Comparison of ENCODE assay signal across 1 cellular context in genomic region chr6:149592983-149593382, GRCh38.
TF ChIP-seq lines count a peak whose summit lies in the region.

No MANE protein-coding gene starts in this region.

TF ChIP-seq in HepG2, 621 proteins besides CTCF, POLR2A, EP300 and RAD21:
- TF ChIP-seq TFAP4 (IDR thresholded peaks at IDR 0.05; ENCODE audit: borderline replicate concordance, low read depth) (no peak), PLRG1 (conservative IDR thresholded peaks at IDR 0.05) (no peak), DRAP1 (CRISPR knock-in tag; IDR thresholded peaks at IDR 0.05) (no peak), ZNF780A (CRISPR knock-in tag; IDR thresholded peaks at IDR 0.05) (no peak), ZBTB40 (IDR thresholded peaks at IDR 0.05) (no peak), ZBTB40 (CRISPR knock-in tag; IDR thresholded peaks at IDR 0.05) (no peak), CEBPB (IDR thresholded peaks at IDR 0.05; ENCODE audit: borderline replicate concordance, low read depth, low read length) (peak; percentile 54; the same call in 1 of the 2 replicates)
